In genomic region chr12:77407951-77408350, GRCh38 we compare ENCODE assay signal across 1 cellular context.
TF ChIP-seq lines count a peak whose summit lies in the region.

No MANE protein-coding gene starts in this region.

TF ChIP-seq in SK-N-SH, 30 proteins besides CTCF, POLR2A, EP300 and RAD21 (continued from another document):
- TF ChIP-seq MEF2A (IDR thresholded peaks at IDR 0.05; ENCODE audit: borderline replicate concordance, low read depth) (no peak), TEAD4 (IDR thresholded peaks at IDR 0.05; ENCODE audit: borderline replicate concordance, insufficient read depth) (no peak), POLR2AphosphoS5 (IDR thresholded peaks at IDR 0.05; ENCODE audit: low read depth, low read length) (no peak), SIN3A (IDR thresholded peaks at IDR 0.05; ENCODE audit: borderline replicate concordance, low read depth, low read length) (no peak), FOSL2 (IDR thresholded peaks at IDR 0.05; ENCODE audit: borderline replicate concordance, low read depth) (no peak), NRF1 (IDR thresholded peaks at IDR 0.05; ENCODE audit: low read depth, low read length) (no peak), RCOR1 (IDR thresholded peaks at IDR 0.05; ENCODE audit: low read length) (no peak), RXRA (IDR thresholded peaks at IDR 0.05; ENCODE audit: borderline replicate concordance, low read depth) (no peak), GATA2 (CRISPR knock-in tag; IDR thresholded peaks at IDR 0.05) (no peak), ZBTB33 (IDR thresholded peaks at IDR 0.05; ENCODE audit: borderline replicate concordance, low read depth) (no peak), USF2 (IDR thresholded peaks at IDR 0.05; ENCODE audit: borderline replicate concordance, low read depth, low read length) (no peak), IRF3 (IDR thresholded peaks at IDR 0.05; ENCODE audit: low read depth, low read length) (no peak), CHD2 (IDR thresholded peaks at IDR 0.05; ENCODE audit: low read length, partially characterized antibody) (no peak), FOXJ3 (CRISPR knock-in tag; IDR thresholded peaks at IDR 0.05) (no peak), GABPA (IDR thresholded peaks at IDR 0.05; ENCODE audit: low read depth) (no peak), MXI1 (IDR thresholded peaks at IDR 0.05; ENCODE audit: low read depth, low read length) (no peak)
TF ChIP-seq in SK-N-SH: peak in this region for 0.
